8 cellular contexts compared by ENCODE assay signal in the genomic region with DNA sequence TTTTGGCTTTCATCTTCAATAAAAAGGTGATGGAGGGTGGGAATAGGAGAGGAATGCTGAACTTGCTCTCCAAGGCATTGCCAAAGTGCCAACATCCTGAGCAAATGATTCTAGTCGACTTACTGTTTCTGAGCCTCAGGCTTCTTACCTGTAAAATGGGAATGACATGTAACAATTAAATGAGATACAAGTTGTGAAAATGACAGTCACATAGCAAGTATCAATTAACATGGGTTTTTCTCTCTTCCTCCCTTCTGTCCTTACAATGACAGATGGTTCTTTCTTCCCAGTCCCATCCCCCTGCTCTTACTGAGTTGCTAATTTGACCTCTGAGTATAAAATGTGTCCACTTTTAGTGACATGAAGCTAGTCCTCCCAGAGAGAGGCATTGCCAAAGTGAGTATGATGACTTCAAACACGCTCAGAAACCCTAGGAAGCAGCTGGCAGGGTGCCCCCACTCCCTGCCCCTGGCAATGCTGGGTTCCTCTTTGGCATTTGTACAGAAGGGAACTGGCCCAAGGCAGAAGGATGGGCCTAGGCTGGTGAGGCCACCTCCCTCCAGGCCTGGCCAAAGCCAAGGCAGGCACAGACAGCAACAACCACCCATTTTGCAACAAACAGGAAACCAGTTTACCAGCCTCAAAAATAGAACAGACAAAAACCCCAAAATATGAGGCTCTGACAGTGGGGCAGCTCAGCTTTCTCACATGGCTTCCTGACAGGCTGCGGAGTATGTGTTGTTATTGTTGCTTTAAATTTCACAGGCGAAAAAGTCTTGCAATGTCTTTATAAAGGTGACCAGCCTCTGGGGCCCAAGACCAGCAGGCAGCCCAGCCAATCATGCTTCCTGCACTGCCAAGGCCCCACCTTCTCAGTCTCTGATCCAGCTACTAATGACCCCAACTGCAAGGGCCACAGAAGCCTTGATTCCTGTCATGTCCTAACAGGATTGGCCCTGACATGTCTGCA.
A peak's percentile ranks its signal among the peaks of the same experiment; 100 is the strongest.
DNase-seq lines count a peak whose midpoint lies in the region; ATAC-seq and TF ChIP-seq lines count a peak whose summit lies in the region.

No MANE protein-coding gene starts in this region.

- H3K4me1 Mint-ChIP-seq in CD4-positive, CD25-positive, alpha-beta regulatory T cell = peaks cover 20 to 86% (median 58%) of the 10 kb centered on the region in 4 donors
- H3K4me1 Mint-ChIP-seq in stimulated activated memory B cell treated with anti-CD40 and anti-IgM and Interleukin-4, amounts not matched to agents 10 μg/mL and 1 μg/mL and 100 μg/mL, for 72 hours = peaks cover 81% of the 10 kb centered on the region

- H3K27ac Mint-ChIP-seq in CD4-positive, CD25-positive, alpha-beta regulatory T cell = peak overlapping the region; percentile 90 to 97 (median 92)
- H3K27ac Mint-ChIP-seq in stimulated activated memory B cell treated with anti-CD40 and anti-IgM and Interleukin-4, amounts not matched to agents 10 μg/mL and 1 μg/mL and 100 μg/mL, for 72 hours = peak overlapping the region; percentile 84

- no peaks in the 10 kb centered on the region for H3K79me2 ChIP-seq in HCT116 (ENCODE audit: insufficient read depth, low read length)

- no peaks in the 10 kb centered on the region for H3K9me3 ChIP-seq in CD4-positive, CD25-positive, alpha-beta regulatory T cell (ENCODE audit: control insufficient read depth in 2 of 2, low read length in 2 of 2)
- H3K9me3 ChIP-seq in HCT116 (ENCODE audit: control insufficient read depth in 1 of 2, insufficient read depth in 1 of 2, low read depth in 1 of 2, low read length in 2 of 2) (no peaks in the 10 kb centered on the region), SJCRH30 (replicated peaks) (no peaks in the 10 kb centered on the region)

- H3K27me3 Mint-ChIP-seq in CD4-positive, CD25-positive, alpha-beta regulatory T cell = no peaks in the 10 kb centered on the region
- no peaks in the 10 kb centered on the region for H3K27me3 Mint-ChIP-seq in stimulated activated memory B cell treated with anti-CD40 and anti-IgM and Interleukin-4, amounts not matched to agents 10 μg/mL and 1 μg/mL and 100 μg/mL, for 72 hours

- H3K9me3 Mint-ChIP-seq in CD4-positive, CD25-positive, alpha-beta regulatory T cell = no peaks in the 10 kb centered on the region
- H3K9me3 Mint-ChIP-seq in stimulated activated memory B cell treated with anti-CD40 and anti-IgM and Interleukin-4, amounts not matched to agents 10 μg/mL and 1 μg/mL and 100 μg/mL, for 72 hours = no peaks in the 10 kb centered on the region

- TF ChIP-seq CTCF in HCT116 (IDR thresholded peaks at IDR 0.05 in 2 of 3, conservative IDR thresholded peaks at IDR 0.05 in 1 of 3; ENCODE audit: borderline replicate concordance in 1 of 3, insufficient read depth in 1 of 3, low read depth in 2 of 3, low read length in 2 of 3) = no peak

- H3K4me1 ChIP-seq in CD4-positive, CD25-positive, alpha-beta regulatory T cell (ENCODE audit: control insufficient read depth, insufficient read depth, low read length, poor library complexity, severe bottlenecking) = peaks cover 80% of the 10 kb centered on the region
- peaks cover 7 to 23% of the 10 kb centered on the region in 2 experiments; a peak in 3 of 4 replicates for H3K4me1 ChIP-seq in HCT116 (ENCODE audit: control insufficient read depth in 1 of 2, insufficient read depth in 2 of 2, low read length in 2 of 2)
- H3K4me1 ChIP-seq in SJCRH30 = no peaks in the 10 kb centered on the region

- peak; percentile 51 to 67 for ATAC-seq in CD4-positive, CD25-positive, alpha-beta regulatory T cell (ENCODE audit: low read depth in 2 of 2)
- ATAC-seq in HCT116 = 0 out of 2 replicates have a peak, but pooled peaks have one; percentile 57
- ATAC-seq in stimulated activated memory B cell treated with anti-CD40 and anti-IgM and Interleukin-4, amounts not matched to agents 10 μg/mL and 1 μg/mL and 100 μg/mL, for 72 hours = peak; percentile 83
- ATAC-seq in HG03520 (IDR thresholded peaks at IDR 0.05; ENCODE audit: unreplicated experiment) = no peak

- intact Hi-C loops in HCT116 (cut with micrococcal nuclease) = no loop called here

- no peaks in the 10 kb centered on the region for H4K20me1 ChIP-seq in HCT116 (ENCODE audit: insufficient read depth)

- TF ChIP-seq POLR2A in HCT116 (IDR thresholded peaks at IDR 0.05; ENCODE audit: borderline replicate concordance, extremely low read depth, insufficient read depth, insufficient read length) = no peak
- peak; percentile 42; the same call in 1 of the 2 replicates for TF ChIP-seq POLR2A in Raji (IDR thresholded peaks at IDR 0.05; ENCODE audit: insufficient read depth, low read depth, low read length)

- H3K36me3 Mint-ChIP-seq in CD4-positive, CD25-positive, alpha-beta regulatory T cell = peaks cover 12% of the 10 kb centered on the region
- no peaks in the 10 kb centered on the region for H3K36me3 Mint-ChIP-seq in stimulated activated memory B cell treated with anti-CD40 and anti-IgM and Interleukin-4, amounts not matched to agents 10 μg/mL and 1 μg/mL and 100 μg/mL, for 72 hours

- H3K36me3 ChIP-seq in CD4-positive, CD25-positive, alpha-beta regulatory T cell (ENCODE audit: control insufficient read depth, insufficient read depth, low read length) = no peaks in the 10 kb centered on the region
- H3K36me3 ChIP-seq in HCT116 (ENCODE audit: control insufficient read depth in 1 of 2, insufficient read depth in 2 of 2, low read length in 2 of 2) = no peaks in the 10 kb centered on the region
- no peaks in the 10 kb centered on the region for H3K36me3 ChIP-seq in SJCRH30

- CTCF ChIA-PET in HCT116 (lab: Charles Lee) = interaction anchor here (2.4 kb wide), 1 partner anchor 10 kb away, joined by 13 read pairs; no protein-coding TSS in a partner anchor

- no peaks in the 10 kb centered on the region for H3K27me3 ChIP-seq in CD4-positive, CD25-positive, alpha-beta regulatory T cell (ENCODE audit: control insufficient read depth, insufficient read depth, low read length)
- H3K27me3 ChIP-seq in HCT116 (ENCODE audit: insufficient read depth, low read length) (no peaks in the 10 kb centered on the region), SJCRH30 (no peaks in the 10 kb centered on the region)

- peak overlapping the region; percentile 65 for H3K27ac ChIP-seq in CD4-positive, CD25-positive, alpha-beta regulatory T cell (ENCODE audit: insufficient read depth, low read length, poor library complexity, severe bottlenecking)
- H3K27ac ChIP-seq in HCT116 (ENCODE audit: low read depth, low read length) = no peak overlapping the region
- no peak overlapping the region for H3K27ac ChIP-seq in SJCRH30

- TF ChIP-seq RAD21 in HCT116 (IDR thresholded peaks at IDR 0.05; ENCODE audit: low read depth) = no peak

- peak in 2 of 3 donors; percentile 49 to 77 for DNase-seq in CD4-positive, CD25-positive, alpha-beta regulatory T cell
- DNase-seq in HCT116 (ENCODE audit: low read depth, low spot score) (no peak), globus pallidus (ENCODE audit: low spot score) (peak; percentile 78), islet precursor cell (no peak), SJCRH30 (no peak)

- RAD21 ChIA-PET in HCT116 (lab: Charles Lee; ENCODE audit: low non-redundant PET in 1 of 2, low total read pairs in 2 of 2, uncharacterized antibody in 2 of 2, unreplicated experiment in 2 of 2) = no interaction called here

- H3K4me2 ChIP-seq in HCT116 (ENCODE audit: low read length) = no peak overlapping the region

- no peaks in the 10 kb centered on the region for H3K9me2 ChIP-seq in HCT116 (ENCODE audit: insufficient read depth)

- no peak overlapping the region for H3K9ac ChIP-seq in HCT116 (ENCODE audit: low read length)

- H2AFZ ChIP-seq in HCT116 (ENCODE audit: low read depth, low read length, poor library complexity, severe bottlenecking) = no peak overlapping the region

- POLR2A ChIA-PET in HCT116 (lab: Charles Lee) = no interaction called here

- H3K4me3 ChIP-seq in CD4-positive, CD25-positive, alpha-beta regulatory T cell (ENCODE audit: low read depth, low read length) = peak overlapping the region; percentile 20
- H3K4me3 ChIP-seq in HCT116 (replicated peaks in 1 of 2; ENCODE audit: low read depth in 1 of 2, low read length in 2 of 2) = no peak overlapping the region
- H3K4me3 ChIP-seq in SJCRH30 = no peak overlapping the region

- H3K4me3 Mint-ChIP-seq in CD4-positive, CD25-positive, alpha-beta regulatory T cell = peak overlapping the region; percentile 37 to 80 (median 56)
- peak overlapping the region; percentile 45 for H3K4me3 Mint-ChIP-seq in stimulated activated memory B cell treated with anti-CD40 and anti-IgM and Interleukin-4, amounts not matched to agents 10 μg/mL and 1 μg/mL and 100 μg/mL, for 72 hours

- no TSS peak for BruUV-seq in HCT116 (replicated peaks; lab: Mats Ljungman, UMichigan)

TF ChIP-seq in HCT116, 20 proteins besides CTCF, POLR2A, EP300 and RAD21:
- TF ChIP-seq SIN3A (IDR thresholded peaks at IDR 0.05; ENCODE audit: low read depth) = no peak
TF ChIP-seq in HCT116: peak in this region for 0.

Comparison
In these comparisons a context has a peak if more than half of its experiments do, and no peak if none do; other contexts are left out.
1. DNase-seq: peak in CD4-positive, CD25-positive, alpha-beta regulatory T cell (2 of 3) and globus pallidus (single experiment); none in HCT116 (single experiment), islet precursor cell (single experiment) and SJCRH30 (0 of 2).